1 cellular context compared by ENCODE assay signal in the genomic region with DNA sequence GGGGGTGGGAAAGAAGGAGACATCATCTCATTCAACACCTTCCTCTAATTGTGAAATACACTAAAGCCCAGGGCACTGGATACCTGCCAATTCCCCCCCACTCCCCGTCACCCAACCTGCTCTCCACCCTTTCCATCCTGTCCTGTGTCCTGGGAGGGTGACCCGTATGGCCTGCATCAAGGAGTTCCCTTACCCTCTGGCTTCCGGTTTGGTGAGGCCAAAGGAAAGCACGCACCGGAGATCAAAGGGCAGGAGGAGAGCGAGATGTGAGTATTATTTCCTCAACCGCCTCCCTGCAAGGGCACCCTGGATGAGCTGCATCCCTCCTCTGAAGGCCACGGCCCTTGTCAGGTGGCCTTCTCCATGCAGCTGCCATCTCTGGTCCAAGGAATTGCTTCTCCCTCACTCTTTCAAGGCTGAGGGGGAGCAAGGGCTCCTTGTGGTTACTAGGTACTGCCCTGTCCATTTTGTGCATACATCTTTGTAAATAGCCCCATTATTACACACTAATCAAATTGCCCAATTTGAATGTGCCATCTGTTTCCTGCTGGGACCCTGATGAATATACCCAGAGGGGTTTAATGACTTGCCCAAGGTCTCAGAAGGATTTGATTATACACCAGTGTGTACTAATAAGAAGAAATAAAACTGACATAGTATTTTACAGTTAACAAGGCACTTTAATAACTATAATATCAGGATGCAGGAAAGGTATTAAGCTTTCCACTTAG.
TF ChIP-seq lines count a peak whose summit lies in the region.

No MANE protein-coding gene starts in this region.

TF ChIP-seq in IMR-90, 13 proteins besides CTCF, POLR2A, EP300 and RAD21 (continued from another document):
- TF ChIP-seq, protein P1, sequence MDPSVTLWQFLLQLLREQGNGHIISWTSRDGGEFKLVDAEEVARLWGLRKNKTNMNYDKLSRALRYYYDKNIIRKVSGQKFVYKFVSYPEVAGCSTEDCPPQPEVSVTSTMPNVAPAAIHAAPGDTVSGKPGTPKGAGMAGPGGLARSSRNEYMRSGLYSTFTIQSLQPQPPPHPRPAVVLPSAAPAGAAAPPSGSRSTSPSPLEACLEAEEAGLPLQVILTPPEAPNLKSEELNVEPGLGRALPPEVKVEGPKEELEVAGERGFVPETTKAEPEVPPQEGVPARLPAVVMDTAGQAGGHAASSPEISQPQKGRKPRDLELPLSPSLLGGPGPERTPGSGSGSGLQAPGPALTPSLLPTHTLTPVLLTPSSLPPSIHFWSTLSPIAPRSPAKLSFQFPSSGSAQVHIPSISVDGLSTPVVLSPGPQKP (IDR thresholded peaks at IDR 0.05; ENCODE audit: borderline replicate concordance, low read depth, low read length) = no peak
- no peak for TF ChIP-seq NFE2L2 (IDR thresholded peaks at IDR 0.05; ENCODE audit: low read depth, low read length)
- no peak for TF ChIP-seq BHLHE40 (IDR thresholded peaks at IDR 0.05; ENCODE audit: low read depth, low read length)
- no peak for TF ChIP-seq SMC3 (IDR thresholded peaks at IDR 0.05; ENCODE audit: low read depth, low read length)
